8 cellular contexts compared by ENCODE assay signal in genomic region chr12:64222011-64222765, GRCh38. TPM values are rescaled to one million over a fixed set of nuclear protein-coding genes. Genes with fewer than 3 reads are reported as not detected.
DNase-seq lines count a peak whose midpoint lies in the region; ATAC-seq, FAIRE-seq and TF ChIP-seq lines count a peak whose summit lies in the region.

Gene KICS2 (minus strand): TSS chr12:64222296. CDS start chr12:64222237, 59 bp downstream.

- WGBS in H1 (ENCODE audit: extremely low coverage in 1 of 2, insufficient coverage in 1 of 2, insufficient read length in 1 of 2, insufficient replicate concordance in 2 of 2, low coverage in 1 of 2, low lambda C conversion rate in 2 of 2, missing lambda C conversion rate in 1 of 2), 2 experiments = 3% methylated on average over 55 of the region's 56 CpGs; no CpG with 5 or more reads in 1 of the 2 experiments
- whole genome bisulfite sequencing in mesendoderm (ENCODE audit: extremely low coverage, insufficient coverage, low lambda C conversion rate) = no CpG with 5 or more reads among the region's 56 CpGs

- H3K18ac ChIP-seq in H1 (ENCODE audit: extremely low read depth, low read length) = no peak within 1 kb of the TSS; the same call in 1 of the 2 replicates
- peak within 1 kb of the TSS; percentile 22 for H3K18ac ChIP-seq in mesendoderm (ENCODE audit: low read length)

- no peaks in the 10 kb centered on the region for H3K27me3 Mint-ChIP-seq in Caco-2 (ENCODE audit: insufficient read depth, unreplicated experiment)

- H3K14ac ChIP-seq in H1 (ENCODE audit: insufficient read length) = no peak within 1 kb of the TSS

- H3K56ac ChIP-seq in H1 (replicated peaks; ENCODE audit: insufficient read length, low read depth, low read length) (no peak within 1 kb of the TSS), mesendoderm (ENCODE audit: low read length) (peak within 1 kb of the TSS; percentile 94)

- TF ChIP-seq EP300 in H1 (IDR thresholded peaks at IDR 0.05; ENCODE audit: borderline replicate concordance in 1 of 2, low read depth in 2 of 2, low read length in 2 of 2) = no peak

- TF ChIP-seq CTCF in Caco-2 (IDR thresholded peaks at IDR 0.05; ENCODE audit: insufficient read depth in 1 of 2, low read depth in 1 of 2, low read length in 1 of 2, severe bottlenecking in 1 of 2, unreplicated experiment in 1 of 2) (no peak), H1 (IDR thresholded peaks at IDR 0.05; ENCODE audit: control extremely low read depth in 1 of 3, insufficient read depth in 1 of 3, low read depth in 1 of 3, low read length in 3 of 3) (no peak)

- H2AK5ac ChIP-seq in H1 (ENCODE audit: low read depth, low read length) (no peak within 1 kb of the TSS), mesendoderm (ENCODE audit: low read length) (no peak within 1 kb of the TSS)

- peak within 1 kb of the TSS; percentile 99 for H3K4me3 Mint-ChIP-seq in Caco-2 (ENCODE audit: unreplicated experiment)

- BruUV-seq in Caco-2 (replicated peaks; lab: Mats Ljungman, UMichigan) = TSS peak; percentile 68

- H3K23me2 ChIP-seq in H1 (ENCODE audit: low read depth, low read length) = no peaks in the 10 kb centered on the region

- peak within 1 kb of the TSS; percentile 54 to 92 (median 84) for H3K9ac ChIP-seq in H1 (replicated peaks in 1 of 4; ENCODE audit: extremely low read depth in 1 of 4, low read depth in 3 of 4, low read length in 3 of 4)
- peak within 1 kb of the TSS; percentile 86 for H3K9ac ChIP-seq in mesendoderm (ENCODE audit: low read length)

- H4K8ac ChIP-seq in H1 (ENCODE audit: extremely low read depth, insufficient read depth, low read length) (peak within 1 kb of the TSS; percentile 96; the same call in 1 of the 2 replicates), mesendoderm (ENCODE audit: low read depth, low read length) (no peak within 1 kb of the TSS)

- peaks cover 12% of the 10 kb centered on the region; the same call in 1 of the 2 replicates for H3K4me1 ChIP-seq in Caco-2
- peaks cover 0 to 10% (median 3%) of the 10 kb centered on the region in 4 experiments; a peak in 5 of 7 replicates for H3K4me1 ChIP-seq in H1 (replicated peaks in 1 of 4; ENCODE audit: control insufficient read depth in 3 of 4, insufficient read depth in 4 of 4, low read length in 3 of 4)
- no peaks in the 10 kb centered on the region for H3K4me1 ChIP-seq in mesendoderm (ENCODE audit: control insufficient read depth, low read depth, low read length)

- no peaks in the 10 kb centered on the region for H3K9me3 Mint-ChIP-seq in Caco-2 (ENCODE audit: unreplicated experiment)

- no peak for FAIRE-seq in H1 (lab: Jason Lieb, UNC)

- H4K20me1 ChIP-seq in H1 (replicated peaks in 1 of 2; ENCODE audit: control insufficient read depth in 1 of 2, insufficient read depth in 2 of 2, low read length in 2 of 2) = no peaks in the 10 kb centered on the region

- TF ChIP-seq RAD21 in H1 (IDR thresholded peaks at IDR 0.05 in 1 of 2, conservative IDR thresholded peaks at IDR 0.05 in 1 of 2; ENCODE audit: low read depth in 2 of 2, low read length in 2 of 2) = no peak; a peak in 1 of 4 replicates

- POLR2A ChIA-PET in Caco-2 (lab: Charles Lee) = interaction anchor here (0.5 to 1.3 kb wide), 2 partner anchors 182 to 273 kb away, joined by 4 to 9 read pairs; partner anchors contain the start of gene XPOT
- POLR2A ChIA-PET in H1 (lab: Charles Lee; ENCODE audit: partially characterized antibody) = interaction anchor here (0.8 to 1.4 kb wide), 7 partner anchors 10 to 52 kb away, joined by 3 to 5 read pairs (median 3); no protein-coding TSS in a partner anchor

- H3K36me3 ChIP-seq in Caco-2 (ENCODE audit: control insufficient read depth, insufficient read depth, low read length) = no peaks in the 10 kb centered on the region
- no peaks in the 10 kb centered on the region for H3K36me3 ChIP-seq in H1 (ENCODE audit: control insufficient read depth in 2 of 4, insufficient read depth in 4 of 4, low read length in 3 of 4)
- H3K36me3 ChIP-seq in mesendoderm (ENCODE audit: control insufficient read depth, insufficient read depth, low read length) = no peaks in the 10 kb centered on the region

- intact Hi-C loops in Caco-2 (cut with micrococcal nuclease; ENCODE audit: unreplicated experiment) = no loop called here

- peak within 1 kb of the TSS; percentile 60 for H2AFZ ChIP-seq in H1 (ENCODE audit: low read length)

- peaks cover 14% of the 10 kb centered on the region for H3K36me3 Mint-ChIP-seq in Caco-2 (ENCODE audit: insufficient read depth, unreplicated experiment)

- H3K4me3 ChIP-seq in Caco-2 (ENCODE audit: low read depth, low read length) = peak within 1 kb of the TSS; percentile 72
- peak within 1 kb of the TSS; percentile 74 to 95 (median 79) for H3K4me3 ChIP-seq in H1 (ENCODE audit: extremely low read depth in 1 of 4, insufficient read depth in 2 of 4, low read depth in 3 of 4, low read length in 4 of 4)
- peak within 1 kb of the TSS; percentile 80 for H3K4me3 ChIP-seq in mesendoderm (ENCODE audit: low read length)

- H3K79me1 ChIP-seq in H1 (ENCODE audit: low read depth, low read length) (no peaks in the 10 kb centered on the region), mesendoderm (ENCODE audit: low read length) (no peaks in the 10 kb centered on the region)

- H3K4me1 Mint-ChIP-seq in Caco-2 (ENCODE audit: low read depth, unreplicated experiment) = peaks cover 17% of the 10 kb centered on the region

- no peak within 1 kb of the TSS for H4K5ac ChIP-seq in H1 (ENCODE audit: insufficient read length, low read depth, low read length)
- no peak within 1 kb of the TSS for H4K5ac ChIP-seq in mesendoderm (ENCODE audit: low read length)

- peak within 1 kb of the TSS; percentile 43 to 63 for H3K4me2 ChIP-seq in H1 (ENCODE audit: insufficient read depth in 1 of 2, low read depth in 2 of 2, low read length in 2 of 2)
- H3K4me2 ChIP-seq in mesendoderm (ENCODE audit: low read length) = peak within 1 kb of the TSS; percentile 73

- DNase-seq in Caco-2 (peak; percentile 91 to 93), HT1080 (ENCODE audit: low read depth) (peak; percentile 91), NOMO-1 (lab: John Stamatoyannopoulos, UW; ENCODE audit: unreplicated experiment in 2 of 2) (peak; percentile 81 to 88), H1 (ENCODE audit: low read depth in 1 of 2, low spot score in 2 of 2) (peak; percentile 70 to 92), mesendoderm (peak; percentile 97)
- DNase-seq in activated CD8-positive, alpha-beta memory T cell treated with anti-CD3 and anti-CD28 coated beads for 48 hours (ENCODE audit: low read depth in 2 of 3, low spot score in 2 of 3) = peak; percentile 62 to 85 (median 71)
- DNase-seq in stimulated activated CD8-positive, alpha-beta memory T cell treated with anti-CD3 and anti-CD28 coated beads, Interleukin-12 subunit alpha, Interleukin-12 subunit beta, amount 100 ng/mL, for 4 hours (ENCODE audit: low read depth) = peak; percentile 89

- no peak within 1 kb of the TSS for H3K4ac ChIP-seq in H1 (replicated peaks; ENCODE audit: insufficient read length, low read depth, low read length)
- peak within 1 kb of the TSS; percentile 9 for H3K4ac ChIP-seq in mesendoderm (ENCODE audit: low read depth, low read length)

- H2BK120ac ChIP-seq in H1 (replicated peaks; ENCODE audit: low read depth, low read length) = no peak within 1 kb of the TSS
- no peak within 1 kb of the TSS for H2BK120ac ChIP-seq in mesendoderm (ENCODE audit: low read depth, low read length)

- H3K9me3 ChIP-seq in Caco-2 (no peaks in the 10 kb centered on the region), H1 (ENCODE audit: insufficient read depth in 2 of 2, low read depth in 1 of 2, low read length in 1 of 2) (no peaks in the 10 kb centered on the region)

- peak within 1 kb of the TSS; percentile 76 for H3K27ac ChIP-seq in H1 (ENCODE audit: low read depth, low read length)
- H3K27ac ChIP-seq in mesendoderm (ENCODE audit: low read depth, low read length) = peak within 1 kb of the TSS; percentile 19

- H2BK5ac ChIP-seq in H1 (ENCODE audit: low read depth, low read length) = peak within 1 kb of the TSS; percentile 85; the same call in 1 of the 2 replicates
- no peak within 1 kb of the TSS for H2BK5ac ChIP-seq in mesendoderm (ENCODE audit: low read length)

- peak; percentile 90 for ATAC-seq in GM21367 (IDR thresholded peaks at IDR 0.05; ENCODE audit: unreplicated experiment)

- H2BK15ac ChIP-seq in H1 (ENCODE audit: low read length) (0 out of 2 replicates have a peak within 1 kb of the TSS, but pooled peaks have one; percentile 25), mesendoderm (replicated peaks; ENCODE audit: low read depth) (no peak within 1 kb of the TSS)

- no peak within 1 kb of the TSS for H4K91ac ChIP-seq in H1 (replicated peaks; ENCODE audit: insufficient read length, low read length)

- no peak within 1 kb of the TSS for H2BK20ac ChIP-seq in H1 (ENCODE audit: low read length)

- peak; percentile 87 to 97 for TF ChIP-seq POLR2A in H1 (IDR thresholded peaks at IDR 0.05; ENCODE audit: control extremely low read depth in 1 of 2, low read depth in 2 of 2, low read length in 2 of 2)

- CTCF ChIA-PET in Caco-2 (lab: Charles Lee) (interaction anchor here (1.3 kb wide), 1 partner anchor 41 kb away, joined by 4 read pairs; no protein-coding TSS in a partner anchor), H1 (lab: Charles Lee; ENCODE audit: partially characterized antibody) (interaction anchor here (0.6 to 1.0 kb wide), 2 partner anchors 53 to 200 kb away, joined by 3 read pairs; no protein-coding TSS in a partner anchor)

- H3K23ac ChIP-seq in H1 (ENCODE audit: insufficient read length) = no peak within 1 kb of the TSS
- no peak within 1 kb of the TSS for H3K23ac ChIP-seq in mesendoderm (ENCODE audit: low read length)

- H2BK12ac ChIP-seq in H1 (ENCODE audit: low read depth, low read length) = no peak within 1 kb of the TSS

- H3K27ac Mint-ChIP-seq in Caco-2 (ENCODE audit: unreplicated experiment) = peak within 1 kb of the TSS; percentile 99

- H3K27me3 ChIP-seq in Caco-2 (replicated peaks; ENCODE audit: control insufficient read depth, insufficient read depth, low read length) (no peaks in the 10 kb centered on the region), H1 (replicated peaks in 1 of 4; ENCODE audit: control insufficient read depth in 3 of 4, extremely low read depth in 1 of 4, insufficient read depth in 3 of 4, low read length in 3 of 4) (no peaks in the 10 kb centered on the region), mesendoderm (ENCODE audit: insufficient read depth, low read length, poor library complexity) (no peaks in the 10 kb centered on the region)

- H3K79me2 ChIP-seq in H1 (ENCODE audit: control insufficient read depth in 1 of 2, insufficient read depth in 2 of 2, low read length in 2 of 2) (0 out of 4 replicates have a peak, but pooled peaks cover 0 to 2% of the 10 kb centered on the region in 2 experiments), mesendoderm (ENCODE audit: control insufficient read depth, insufficient read depth, low read length) (no peaks in the 10 kb centered on the region)

RNA-seq across cellular contexts. Expression of gene KICS2, which starts in this region (rescaled TPM):
- 8.2 and 8.6 TPM in 2 replicates for total RNA-seq in Caco-2 (2022)
- 7.1 and 10.7 TPM in 2 replicates for total RNA-seq in HT1080 (2014; rRNA removed; shearing (Covaris generic))
- 7.2 and 7.9 TPM in 2 replicates for polyA plus RNA-seq in HT1080 (2015; cell fraction: cytosol; rRNA removed)
- 6.9 and 7.5 TPM in 2 replicates for polyA plus RNA-seq in HT1080 (2015; cell fraction: nucleus; rRNA removed)
- 8.2 and 9.5 TPM in 2 replicates for total RNA-seq in H1 (2021; fragmentation: NEBNext Ultra II Directional; extraction: Animal tissue kit (Norgen Biotek cat#: 25700))
- polyA plus RNA-seq in H1 (2011; rRNA removed) = 5.6 and 5.7 TPM in 2 replicates
- polyA plus RNA-seq in H1 (2011; cell fraction: cytosol; rRNA removed) = 6.1 TPM
- polyA plus RNA-seq in H1 (2011; cell fraction: nucleus; rRNA removed) = 9.2 TPM
- 4.0 to 5.8 TPM (median 4.9 TPM) in 4 replicates for polyA plus RNA-seq in H1 (2012, experiment 1 of 2)
- polyA plus RNA-seq in H1 (2012, experiment 2 of 2) = 1.6 TPM
- 4.5 TPM for polyA plus RNA-seq in H1 (2013, experiment 1 of 2)
- 4.6 TPM for polyA plus RNA-seq in H1 (2013, experiment 2 of 2)
- 12.5 and 15.6 TPM in 2 replicates for polyA minus RNA-seq in H1 (2011; rRNA and poly(A)+ RNA removed)
- 9.7 TPM for polyA minus RNA-seq in H1 (2011; cell fraction: cytosol; rRNA and poly(A)+ RNA removed)
- polyA minus RNA-seq in H1 (2011; cell fraction: nucleus; rRNA and poly(A)+ RNA removed) = 34.4 TPM
- 3.7 TPM for polyA plus RNA-seq in mesendoderm (2013, experiment 1 of 2)
- 3.8 TPM for polyA plus RNA-seq in mesendoderm (2013, experiment 2 of 2)

Comparison
In these comparisons a context has a peak if more than half of its experiments do, and no peak if none do; other contexts are left out.
1. Peak in every context shown above with its lines: DNase-seq, ATAC-seq, H3K4me3 ChIP-seq and H3K27ac ChIP-seq.